Comparison of ENCODE assay signal across 3 cellular contexts in genomic region chr7:45331563-45331962, GRCh38.
"Had no signal": no experiment of that assay in that cellular context is flagged by ENCODE, and none has a peak within 500 bp of the region (broad histone marks: within the 10 kb centered on the region; RNA-seq: fewer than 3 reads in every experiment).

No MANE protein-coding gene starts in this region.

- ATAC-seq: GM12878 had no signal

- H3K4me3 ChIP-seq: GM12878 had no signal

- DNase-seq: GDM1, GF-D8 had no signal
